9 cellular contexts compared by ENCODE assay signal in the genomic region with DNA sequence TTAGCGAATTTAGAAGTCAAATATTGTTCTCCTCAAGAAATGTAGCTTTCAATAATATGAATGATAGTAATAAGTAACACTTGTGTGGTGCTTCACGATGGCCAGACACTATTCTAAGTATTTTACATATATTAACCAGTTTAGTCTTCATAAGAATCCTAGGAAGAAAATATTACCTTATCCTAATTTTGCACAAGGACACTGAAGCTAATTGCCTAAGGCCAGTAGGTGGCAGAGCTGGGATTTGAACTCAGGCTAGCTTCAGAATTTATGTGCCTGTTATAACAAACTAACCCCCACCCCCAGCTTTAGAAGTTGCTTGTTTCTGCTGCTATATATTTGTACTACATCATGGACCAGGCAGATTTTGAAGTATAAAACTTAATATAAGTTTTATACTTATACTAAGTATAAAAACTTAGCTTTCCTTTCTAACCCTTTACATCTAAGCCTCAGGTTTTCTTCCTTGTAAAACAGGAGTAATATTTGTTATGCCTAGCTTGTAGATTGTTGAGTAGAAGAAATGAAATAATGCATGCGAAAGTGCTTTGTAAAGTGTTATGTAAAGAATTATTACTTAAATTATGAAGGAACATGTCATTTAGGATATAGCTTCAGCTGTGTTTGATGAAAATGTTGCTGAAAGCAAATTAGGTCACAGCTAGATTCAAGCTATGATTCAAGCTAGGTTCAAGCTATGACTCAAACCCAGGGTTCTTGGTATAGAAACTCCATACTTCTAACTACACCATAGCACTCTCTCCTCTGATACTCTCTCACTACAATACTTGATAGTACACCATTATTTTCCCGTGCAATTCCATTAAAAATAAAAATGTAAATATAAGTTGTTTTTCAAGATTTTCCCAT. TPM values are rescaled to one million over a fixed set of nuclear protein-coding genes. Genes with fewer than 3 reads are reported as not detected.
DNase-seq lines count a peak whose midpoint lies in the region; ATAC-seq and TF ChIP-seq lines count a peak whose summit lies in the region.
"Had no signal": no experiment of that assay in that cellular context is flagged by ENCODE, and none has a peak within 500 bp of the region (broad histone marks: within the 10 kb centered on the region; RNA-seq: fewer than 3 reads in every experiment).

No MANE protein-coding gene starts in this region.

- H3K36me3 ChIP-seq in Peyer's patch (no peaks in the 10 kb centered on the region), esophagus muscularis mucosa (no peaks in the 10 kb centered on the region)

- H3K27me3 ChIP-seq in Peyer's patch (no peaks in the 10 kb centered on the region), esophagus muscularis mucosa (no peaks in the 10 kb centered on the region)

- no peaks in the 10 kb centered on the region for H3K9me3 ChIP-seq in Peyer's patch
- H3K9me3 ChIP-seq in esophagus muscularis mucosa: no peaks in the 10 kb centered on the region
- H3K9me3 ChIP-seq: mucosa of descending colon had no signal

- peak; percentile 34; the same call in 1 of the 3 replicates for TF ChIP-seq CTCF in GM12872 (IDR thresholded peaks at IDR 0.05; ENCODE audit: insufficient read depth, low read depth, low read length)
- TF ChIP-seq CTCF in Peyer's patch (IDR thresholded peaks at IDR 0.05): peak in 4 of 6 experiments; percentile 40 to 66 (median 58)
- TF ChIP-seq CTCF in esophagus muscularis mucosa (IDR thresholded peaks at IDR 0.05): peak; percentile 39 to 64 (median 52)
- TF ChIP-seq CTCF in retinal pigment epithelial cell (conservative IDR thresholded peaks at IDR 0.05; ENCODE audit: low read depth, low read length): peak; percentile 76

- intact Hi-C loops in esophagus muscularis mucosa (cut with DNase I): no loop called here

- ATAC-seq in HG03565 (IDR thresholded peaks at IDR 0.05; ENCODE audit: unreplicated experiment): no peak
- no peak for ATAC-seq in GM18498 (IDR thresholded peaks at IDR 0.05; ENCODE audit: unreplicated experiment)
- ATAC-seq: mucosa of descending colon had no signal

- H3K4me3 ChIP-seq in Peyer's patch: no peak overlapping the region
- no peak overlapping the region for H3K4me3 ChIP-seq in esophagus muscularis mucosa
- H3K4me3 ChIP-seq in retinal pigment epithelial cell (ENCODE audit: low read length): no peak overlapping the region
- H3K4me3 ChIP-seq: mucosa of descending colon had no signal

- TF ChIP-seq EP300 in esophagus muscularis mucosa (IDR thresholded peaks at IDR 0.05): no peak

- TF ChIP-seq POLR2A in Peyer's patch (IDR thresholded peaks at IDR 0.05): no peak
- no peak for TF ChIP-seq POLR2A in esophagus muscularis mucosa (IDR thresholded peaks at IDR 0.05; ENCODE audit: low read depth)

- DNase-seq in AG20443 (ENCODE audit: low spot score): peak; percentile 25
- peak in 1 of 3 donors; percentile 54 for DNase-seq in Peyer's patch
- no peak for DNase-seq in esophagus muscularis mucosa (ENCODE audit: extremely low spot score)
- DNase-seq in retinal pigment epithelial cell (ENCODE audit: low read depth): no peak
- DNase-seq in NCI-H187 (lab: John Stamatoyannopoulos, UW): no peak

- H3K27ac ChIP-seq in Peyer's patch (no peak overlapping the region), esophagus muscularis mucosa (replicated peaks in 1 of 4) (no peak overlapping the region)

- H3K4me1 ChIP-seq in Peyer's patch: peaks cover 0 to 8% (median 3%) of the 10 kb centered on the region in 4 donors
- peaks cover 5 to 22% (median 12%) of the 10 kb centered on the region in 4 donors for H3K4me1 ChIP-seq in esophagus muscularis mucosa

- 69% methylated on average over 4 of the region's 4 CpGs for WGBS in esophagus muscularis mucosa

RNA-seq across cellular contexts. Expression of a gene that starts 4.2 kb away (rescaled TPM):
- 10 to 100 TPM; 10.7 to 56.4 (median 43.3) TPM for total RNA-seq in Peyer's patch
- total RNA-seq in esophagus muscularis mucosa: 1 to 10 TPM in 2 of 4 donors, under 1 TPM in 2; 0.83 to 1.7 (median 1.3) TPM

Comparison
In these comparisons a context has a peak if more than half of its experiments do, and no peak if none do; other contexts are left out.
1. RNA of a gene that starts 4.2 kb away (total RNA-seq): 10.7 to 56.4 TPM in Peyer's patch; 0.83 to 1.7 TPM in esophagus muscularis mucosa; every median in the first group is over 4 times any median in the second.
2. Peak in every context shown above with its lines, with median percentiles within 50 percentile points of each other: CTCF ChIP-seq.